1 cellular context compared by ENCODE assay signal in the genomic region with DNA sequence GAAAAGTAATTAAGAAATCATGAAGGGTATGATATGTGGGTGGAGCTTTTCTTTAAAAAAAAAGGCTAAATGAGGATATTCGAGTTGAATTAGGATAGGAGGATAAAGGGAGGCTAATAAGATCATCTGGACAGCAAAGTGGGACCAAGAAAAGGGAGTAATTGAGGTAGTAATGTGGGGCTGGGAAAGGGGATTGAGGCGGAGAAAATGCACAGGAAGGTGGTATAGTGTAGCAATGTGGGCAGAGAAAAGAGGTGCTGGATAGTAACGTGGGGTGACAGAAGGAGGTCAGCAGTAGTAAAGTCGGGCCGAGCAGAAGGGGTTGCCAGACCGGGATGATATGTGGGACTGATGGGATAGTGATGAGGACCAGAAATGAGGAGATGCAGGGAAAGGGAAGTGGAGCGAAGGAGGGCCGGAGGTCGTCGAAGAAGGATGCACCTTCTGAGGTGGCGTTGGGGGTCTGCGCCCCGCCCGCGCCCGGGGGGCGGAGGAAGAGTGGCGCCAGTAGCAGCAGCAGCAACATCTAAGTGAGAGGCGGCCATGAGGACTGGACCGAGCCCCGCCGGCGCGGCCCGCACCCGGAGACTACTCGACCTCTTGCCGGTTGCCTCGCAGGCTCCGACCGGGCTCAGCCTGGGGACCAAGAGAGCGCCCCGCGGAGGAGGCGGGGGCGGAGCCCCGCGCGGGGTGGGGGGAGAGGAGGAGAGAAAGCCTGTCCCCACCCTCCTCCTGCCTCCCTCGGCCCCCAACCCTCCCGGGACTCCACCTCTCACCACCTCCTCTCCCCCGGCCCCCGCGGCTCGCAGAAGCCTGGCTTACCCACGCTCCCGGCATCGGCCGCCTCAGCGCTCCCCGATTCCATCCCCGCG.
TF ChIP-seq lines count a peak whose summit lies in the region.

No MANE protein-coding gene starts in this region.

TF ChIP-seq in K562, 482 proteins besides CTCF, POLR2A, EP300 and RAD21 (continued from another document and continues in another):
- TF ChIP-seq ZNF609 (CRISPR knock-in tag; IDR thresholded peaks at IDR 0.05; ENCODE audit: borderline replicate concordance), result no peak
- TF ChIP-seq KAT8 (IDR thresholded peaks at IDR 0.05; ENCODE audit: low read depth), result no peak
- TF ChIP-seq SNIP1 (IDR thresholded peaks at IDR 0.05; ENCODE audit: low read depth), result no peak
- TF ChIP-seq IRF9 (tag; IDR thresholded peaks at IDR 0.05), result no peak
- TF ChIP-seq ZNF780A (CRISPR knock-in tag; IDR thresholded peaks at IDR 0.05), result no peak
- TF ChIP-seq ELF2 (CRISPR knock-in tag; IDR thresholded peaks at IDR 0.05), result no peak
- no peak for TF ChIP-seq MYBL2 (IDR thresholded peaks at IDR 0.05; ENCODE audit: low read depth)
- TF ChIP-seq MYBL2 (CRISPR knock-in tag; IDR thresholded peaks at IDR 0.05; ENCODE audit: borderline replicate concordance), result no peak
- TF ChIP-seq TOE1 (IDR thresholded peaks at IDR 0.05; ENCODE audit: borderline replicate concordance), result no peak; the same call in 1 of the 2 replicates
- TF ChIP-seq TOE1 (CRISPR knock-in tag; IDR thresholded peaks at IDR 0.05; ENCODE audit: borderline replicate concordance, low read depth), result no peak
- TF ChIP-seq PBX2 (CRISPR knock-in tag; IDR thresholded peaks at IDR 0.05; ENCODE audit: low read depth), result no peak
- TF ChIP-seq PBX2 (tag; conservative IDR thresholded peaks at IDR 0.05; ENCODE audit: low read depth), result no peak
- no peak for TF ChIP-seq ID3 (CRISPR knock-in tag; IDR thresholded peaks at IDR 0.05)
- no peak for TF ChIP-seq ID3 (tag; IDR thresholded peaks at IDR 0.05)
- TF ChIP-seq ZNF253 (CRISPR knock-in tag; conservative IDR thresholded peaks at IDR 0.05), result no peak
- TF ChIP-seq, protein P1, sequence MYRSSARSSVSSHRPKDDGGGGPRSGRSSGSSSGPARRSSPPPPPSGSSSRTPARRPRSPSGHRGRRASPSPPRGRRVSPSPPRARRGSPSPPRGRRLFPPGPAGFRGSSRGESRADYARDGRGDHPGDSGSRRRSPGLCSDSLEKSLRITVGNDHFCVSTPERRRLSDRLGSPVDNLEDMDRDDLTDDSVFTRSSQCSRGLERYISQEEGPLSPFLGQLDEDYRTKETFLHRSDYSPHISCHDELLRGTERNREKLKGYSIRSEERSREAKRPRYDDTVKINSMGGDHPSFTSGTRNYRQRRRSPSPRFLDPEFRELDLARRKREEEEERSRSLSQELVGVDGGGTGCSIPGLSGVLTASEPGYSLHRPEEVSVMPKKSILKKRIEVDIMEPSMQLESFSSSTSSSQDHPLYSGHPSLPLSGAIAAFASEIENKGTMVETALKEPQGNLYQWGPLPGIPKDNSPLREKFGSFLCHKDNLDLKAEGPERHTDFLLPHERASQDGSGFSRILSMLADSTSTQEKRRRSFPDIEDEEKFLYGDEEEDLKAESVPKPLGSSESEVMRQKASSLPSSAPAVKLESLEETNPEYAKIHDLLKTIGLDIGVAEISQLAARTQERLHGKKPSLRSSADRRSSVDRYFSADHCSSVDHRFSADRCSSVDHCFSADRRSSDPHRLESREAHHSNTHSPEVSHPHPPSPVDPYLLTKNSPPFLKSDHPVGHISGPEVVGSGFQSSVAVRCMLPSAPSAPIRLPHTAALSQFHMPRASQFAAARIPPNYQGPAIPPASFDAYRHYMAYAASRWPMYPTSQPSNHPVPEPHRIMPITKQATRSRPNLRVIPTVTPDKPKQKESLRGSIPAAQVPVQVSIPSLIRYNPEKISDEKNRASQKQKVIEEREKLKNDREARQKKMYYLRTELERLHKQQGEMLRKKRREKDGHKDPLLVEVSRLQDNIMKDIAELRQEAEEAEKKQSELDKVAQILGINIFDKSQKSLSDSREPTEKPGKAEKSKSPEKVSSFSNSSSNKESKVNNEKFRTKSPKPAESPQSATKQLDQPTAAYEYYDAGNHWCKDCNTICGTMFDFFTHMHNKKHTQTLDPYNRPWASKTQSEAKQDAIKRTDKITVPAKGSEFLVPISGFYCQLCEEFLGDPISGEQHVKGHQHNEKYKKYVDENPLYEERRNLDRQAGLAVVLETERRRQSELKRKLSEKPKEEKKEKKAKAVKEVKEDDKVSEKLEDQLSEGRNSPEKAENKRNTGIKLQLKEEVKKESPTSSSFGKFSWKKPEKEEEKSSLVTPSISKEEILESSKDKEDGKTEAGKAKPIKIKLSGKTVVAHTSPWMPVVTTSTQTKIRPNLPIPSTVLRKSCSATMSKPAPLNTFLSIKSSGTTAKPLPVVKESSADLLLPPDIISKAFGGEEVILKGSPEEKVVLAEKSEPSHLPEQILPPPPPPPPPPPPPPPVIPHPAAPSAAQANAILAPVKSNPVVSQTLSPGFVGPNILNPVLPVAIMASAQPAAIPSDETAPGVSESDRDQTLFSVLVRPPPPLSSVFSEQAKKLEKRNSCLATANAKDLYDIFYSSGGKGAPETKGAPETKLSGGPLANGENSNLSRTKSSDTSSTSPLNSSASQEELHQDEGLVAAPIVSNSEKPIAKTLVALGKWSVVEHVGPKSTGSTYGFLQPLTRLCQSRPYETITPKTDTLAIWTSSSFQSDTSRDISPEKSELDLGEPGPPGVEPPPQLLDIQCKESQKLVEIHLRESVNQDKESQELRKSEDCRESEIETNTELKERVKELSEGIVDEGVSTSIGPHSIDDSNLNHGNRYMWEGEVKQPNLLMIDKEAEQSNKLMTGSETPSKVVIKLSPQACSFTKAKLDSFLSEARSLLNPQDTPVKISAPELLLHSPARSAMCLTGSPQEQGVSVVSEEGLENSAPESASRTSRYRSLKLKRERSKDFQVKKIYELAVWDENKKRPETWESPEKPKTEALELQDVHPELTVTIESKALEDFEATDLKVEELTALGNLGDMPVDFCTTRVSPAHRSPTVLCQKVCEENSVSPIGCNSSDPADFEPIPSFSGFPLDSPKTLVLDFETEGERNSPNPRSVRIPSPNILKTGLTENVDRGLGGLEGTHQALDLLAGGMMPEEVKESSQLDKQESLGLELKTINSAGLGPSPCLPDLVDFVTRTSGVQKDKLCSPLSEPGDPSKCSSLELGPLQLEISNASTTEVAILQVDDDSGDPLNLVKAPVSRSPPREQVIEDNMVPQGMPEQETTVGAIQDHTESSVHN (IDR thresholded peaks at IDR 0.05; ENCODE audit: borderline replicate concordance in 1 of 2, low read depth in 1 of 2), result no peak
- TF ChIP-seq HNRNPUL1 (IDR thresholded peaks at IDR 0.05; ENCODE audit: low read length), result no peak
- peak; percentile 78; the same call in 1 of the 2 replicates for TF ChIP-seq HDGF (IDR thresholded peaks at IDR 0.05)
- no peak for TF ChIP-seq TCF7L2 (IDR thresholded peaks at IDR 0.05; ENCODE audit: low read depth, low read length)
- peak; percentile 58 for TF ChIP-seq KDM5B (IDR thresholded peaks at IDR 0.05; ENCODE audit: insufficient replicate concordance, low read depth, low read length)
- TF ChIP-seq ZNF143 (CRISPR knock-in tag; IDR thresholded peaks at IDR 0.05), result no peak
- TF ChIP-seq HDAC3 (IDR thresholded peaks at IDR 0.05; ENCODE audit: borderline replicate concordance, partially characterized antibody), result no peak
- peak; percentile 11; the same call in 1 of the 2 replicates for TF ChIP-seq KDM2B (CRISPR knock-in tag; IDR thresholded peaks at IDR 0.05)
- no peak for TF ChIP-seq HCFC1 (IDR thresholded peaks at IDR 0.05; ENCODE audit: low read depth, low read length)
- TF ChIP-seq, protein P2, sequence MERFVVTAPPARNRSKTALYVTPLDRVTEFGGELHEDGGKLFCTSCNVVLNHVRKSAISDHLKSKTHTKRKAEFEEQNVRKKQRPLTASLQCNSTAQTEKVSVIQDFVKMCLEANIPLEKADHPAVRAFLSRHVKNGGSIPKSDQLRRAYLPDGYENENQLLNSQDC (CRISPR knock-in tag; IDR thresholded peaks at IDR 0.05), result no peak
- TF ChIP-seq RBFOX2 (IDR thresholded peaks at IDR 0.05; ENCODE audit: low read depth, low read length), result peak; percentile 23; the same call in 1 of the 2 replicates
- TF ChIP-seq USF1 (CRISPR knock-in tag; IDR thresholded peaks at IDR 0.05), result no peak
- no peak for TF ChIP-seq SMARCA5 (IDR thresholded peaks at IDR 0.05)
- TF ChIP-seq CBX2 (IDR thresholded peaks at IDR 0.05; ENCODE audit: insufficient read depth, low read length, poor library complexity, severe bottlenecking), result no peak
- no peak for TF ChIP-seq ZKSCAN8 (CRISPR knock-in tag; IDR thresholded peaks at IDR 0.05)
- TF ChIP-seq, protein P3, sequence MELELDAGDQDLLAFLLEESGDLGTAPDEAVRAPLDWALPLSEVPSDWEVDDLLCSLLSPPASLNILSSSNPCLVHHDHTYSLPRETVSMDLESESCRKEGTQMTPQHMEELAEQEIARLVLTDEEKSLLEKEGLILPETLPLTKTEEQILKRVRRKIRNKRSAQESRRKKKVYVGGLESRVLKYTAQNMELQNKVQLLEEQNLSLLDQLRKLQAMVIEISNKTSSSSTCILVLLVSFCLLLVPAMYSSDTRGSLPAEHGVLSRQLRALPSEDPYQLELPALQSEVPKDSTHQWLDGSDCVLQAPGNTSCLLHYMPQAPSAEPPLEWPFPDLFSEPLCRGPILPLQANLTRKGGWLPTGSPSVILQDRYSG (tag; conservative IDR thresholded peaks at IDR 0.05; ENCODE audit: low read depth), result no peak
- no peak for TF ChIP-seq ZNF174 (CRISPR knock-in tag; IDR thresholded peaks at IDR 0.05)
- no peak for TF ChIP-seq SIN3B (IDR thresholded peaks at IDR 0.05; ENCODE audit: low read depth)
- TF ChIP-seq POLR2AphosphoS5 (IDR thresholded peaks at IDR 0.05; ENCODE audit: control insufficient read depth, insufficient read depth, low read depth, low read length), result no peak
- TF ChIP-seq FIP1L1 (IDR thresholded peaks at IDR 0.05; ENCODE audit: low read depth, low read length, poor library complexity, severe bottlenecking), result peak; percentile 47
